In the genomic region with DNA sequence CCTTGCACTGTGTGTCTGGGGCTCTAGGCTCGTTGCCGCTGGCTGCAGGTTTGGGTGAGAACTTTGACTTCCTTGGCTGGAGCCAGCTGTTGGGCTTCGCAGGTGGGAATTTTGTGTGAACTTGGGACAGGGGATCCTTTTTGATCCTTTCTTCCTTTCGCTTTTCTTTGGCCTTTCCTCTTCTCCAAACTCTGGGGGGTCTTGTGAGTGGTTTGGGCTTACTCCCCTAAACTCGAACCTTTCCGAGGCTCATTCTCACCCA, we compare ENCODE assay signal across 8 cellular contexts. TPM values are rescaled to one million over a fixed set of nuclear protein-coding genes. Genes with fewer than 3 reads are reported as not detected.
A peak's percentile ranks its signal among the peaks of the same experiment; 100 is the strongest.
DNase-seq lines count a peak whose midpoint lies in the region; ATAC-seq, FAIRE-seq and TF ChIP-seq lines count a peak whose summit lies in the region.

No MANE protein-coding gene starts in this region.

- H3K27ac ChIP-seq in right atrium auricular region (peak overlapping the region; percentile 89 to 99), breast epithelium (peak overlapping the region in 1 of 2 donors; percentile 95), aorta (ENCODE audit: low read depth in 1 of 2, low read length in 2 of 2) (no peak overlapping the region)

- no peaks in the 10 kb centered on the region for H3K27me3 ChIP-seq in right atrium auricular region
- no peaks in the 10 kb centered on the region for H3K27me3 ChIP-seq in breast epithelium
- no peaks in the 10 kb centered on the region for H3K27me3 ChIP-seq in aorta (ENCODE audit: control insufficient read depth in 1 of 2, insufficient read depth in 2 of 2, low read length in 1 of 2)

- H3K36me3 ChIP-seq in right atrium auricular region (no peaks in the 10 kb centered on the region), breast epithelium (no peaks in the 10 kb centered on the region), mucosa of descending colon (ENCODE audit: low read depth) (no peaks in the 10 kb centered on the region), aorta (ENCODE audit: control insufficient read depth in 1 of 2, insufficient read depth in 2 of 2, low read length in 1 of 2) (no peaks in the 10 kb centered on the region)

- DNase-seq in right atrium auricular region (ENCODE audit: low spot score) (no peak), Right ventricle myocardium inferior (ENCODE audit: missing footprints) (no peak), breast epithelium (ENCODE audit: low spot score in 2 of 2) (no peak), mucosa of descending colon (no peak), aorta (no peak), AG20443 (ENCODE audit: low spot score) (no peak), GM12891 (ENCODE audit: insufficient read length, low spot score) (no peak), 8988T (no peak)

- H3K4me1 ChIP-seq in right atrium auricular region (peaks cover 0 to 66% of the 10 kb centered on the region in 2 donors), breast epithelium (peaks cover 0 to 11% of the 10 kb centered on the region in 2 donors), mucosa of descending colon (ENCODE audit: low read depth) (peaks cover 46% of the 10 kb centered on the region), aorta (ENCODE audit: control insufficient read depth in 1 of 2, insufficient read depth in 2 of 2, low read length in 2 of 2) (peaks cover 0 to 4% of the 10 kb centered on the region in 2 donors)

- 53 to 56% methylated on average over 6 of the region's 6 CpGs for WGBS in aorta, 2 donors

- ATAC-seq in Right ventricle myocardium inferior (no peak), mucosa of descending colon (no peak), aorta (ENCODE audit: low FRiP score) (no peak)

- FAIRE-seq in GM12891 (lab: Jason Lieb, UNC): no peak

- TF ChIP-seq POLR2A in breast epithelium (IDR thresholded peaks at IDR 0.05): no peak
- TF ChIP-seq POLR2A in GM12891 (IDR thresholded peaks at IDR 0.05; ENCODE audit: low read depth, low read length): no peak

- no peaks in the 10 kb centered on the region for H3K9me3 ChIP-seq in right atrium auricular region
- H3K9me3 ChIP-seq in breast epithelium: no peaks in the 10 kb centered on the region
- no peaks in the 10 kb centered on the region for H3K9me3 ChIP-seq in mucosa of descending colon
- H3K9me3 ChIP-seq in aorta (ENCODE audit: control insufficient read depth, low read length): no peaks in the 10 kb centered on the region

- H3K4me3 ChIP-seq in right atrium auricular region (peak overlapping the region; percentile 78 to 92), breast epithelium (peak overlapping the region; percentile 81 to 90 (median 88)), mucosa of descending colon (peak overlapping the region; percentile 55), aorta (ENCODE audit: low read length in 2 of 2) (peak overlapping the region; percentile 33 to 35)

- intact Hi-C loops in Right ventricle myocardium inferior (cut with DNase I) (loop anchor here (2.0 kb wide), 1 partner anchor 44 kb away; no protein-coding TSS in a partner anchor), breast epithelium (cut with DNase I; ENCODE audit: low total_unique reads) (no loop called here), mucosa of descending colon (cut with DNase I, micrococcal nuclease) (no loop called here), aorta (cut with DNase I) (loop anchor here in 1 of 2 donors (1.0 kb wide), 1 partner anchor 34 kb away; no protein-coding TSS in a partner anchor)

- TF ChIP-seq CTCF in right atrium auricular region (IDR thresholded peaks at IDR 0.05): no peak
- no peak for TF ChIP-seq CTCF in breast epithelium (IDR thresholded peaks at IDR 0.05)
- TF ChIP-seq CTCF in mucosa of descending colon (IDR thresholded peaks at IDR 0.05): no peak

TF ChIP-seq in GM12891, 5 proteins besides CTCF, POLR2A, EP300 and RAD21:
- TF ChIP-seq POLR2AphosphoS5 (IDR thresholded peaks at IDR 0.05; ENCODE audit: low read depth, low read length): no peak
- no peak for TF ChIP-seq PAX5 (IDR thresholded peaks at IDR 0.05; ENCODE audit: insufficient read depth, low read length, severe bottlenecking)
- no peak for TF ChIP-seq POU2F2 (IDR thresholded peaks at IDR 0.05; ENCODE audit: low read depth, low read length)
- no peak for TF ChIP-seq SPI1 (IDR thresholded peaks at IDR 0.05; ENCODE audit: low read depth, low read length)
- TF ChIP-seq TAF1 (IDR thresholded peaks at IDR 0.05; ENCODE audit: low read depth, low read length): no peak
TF ChIP-seq in GM12891: peak in this region for 0.

RNA-seq across cellular contexts. Expression of gene COQ8A, which starts 0.6 kb away (rescaled TPM):
- total RNA-seq in right atrium auricular region (100 to 1,000 TPM; 158 to 253 TPM), Right ventricle myocardium inferior (412 TPM), breast epithelium (100 to 1,000 TPM in 1 of 3 donors, 10 to 100 TPM in 2; 51.8 to 307 (median 60.6) TPM), mucosa of descending colon (10 to 100 TPM; 47.3 to 77.9 (median 67.1) TPM), aorta (10 to 100 TPM; 13.9 to 27.3 TPM)
- 10 to 100 TPM; 11.4 to 37.5 TPM for polyA plus RNA-seq in aorta
- 10.4 TPM for polyA plus RNA-seq in GM12891 (2012; ENCODE audit: low read depth, missing spikeins)

Comparison
In these comparisons a context has a peak if more than half of its experiments do, and no peak if none do; other contexts are left out.
1. H3K27ac ChIP-seq: peak in right atrium auricular region (2 of 2); none in aorta (0 of 2).
2. H3K4me3 ChIP-seq: peak in every context shown above with its lines; median percentile 88 in breast epithelium; 85 in right atrium auricular region; 55 in mucosa of descending colon; 34 in aorta.